In genomic region chr17:21127508-21128077, GRCh38 we compare ENCODE assay signal across 8 cellular contexts. TPM values are rescaled to one million over a fixed set of nuclear protein-coding genes. Genes with fewer than 3 reads are reported as not detected.
DNase-seq lines count a peak whose midpoint lies in the region; ATAC-seq and TF ChIP-seq lines count a peak whose summit lies in the region.

No MANE protein-coding gene starts in this region.

- TF ChIP-seq CTCF in VCaP (conservative IDR thresholded peaks at IDR 0.05) (no peak), foreskin keratinocyte (conservative IDR thresholded peaks at IDR 0.05) (no peak)

- no peak for ATAC-seq in foreskin keratinocyte
- ATAC-seq in GM21526 (IDR thresholded peaks at IDR 0.05; ENCODE audit: low FRiP score, unreplicated experiment) = no peak

- H3K4me3 ChIP-seq in HAP-1 (peak overlapping the region; percentile 65), skeletal muscle satellite cell (ENCODE audit: low read length) (peak overlapping the region; percentile 84)

- no peaks in the 10 kb centered on the region for H3K9me3 ChIP-seq in HAP-1
- no peaks in the 10 kb centered on the region for H3K9me3 ChIP-seq in skeletal muscle satellite cell (replicated peaks; ENCODE audit: low read length)

- in situ Hi-C loops in HAP-1 (cut with MboI; ENCODE audit: low sequenced_read_pairs) = no loop called here

- DNase-seq in HAP-1 (ENCODE audit: low spot score in 2 of 2) = no peak
- DNase-seq in foreskin keratinocyte = no peak
- DNase-seq in GM03348 (ENCODE audit: low spot score) = no peak
- no peak for DNase-seq in stimulated activated CD4-positive, alpha-beta T cell treated with anti-CD3 and anti-CD28 coated beads, Interleukin-1b, Interleukin-23, amount 100 ng/mL, for 48 hours
- no peak for DNase-seq in activated gamma-delta T cell treated with Interleukin-2 at 50 U/mL for 16 hours

- H3K4me1 ChIP-seq in HAP-1 = peaks cover 17% of the 10 kb centered on the region
- peaks cover 3% of the 10 kb centered on the region for H3K4me1 ChIP-seq in foreskin keratinocyte
- H3K4me1 ChIP-seq in skeletal muscle satellite cell (ENCODE audit: control insufficient read depth, insufficient read depth, low read length) = peaks cover 12% of the 10 kb centered on the region

- H3K27me3 ChIP-seq in HAP-1 (ENCODE audit: low read depth) (no peaks in the 10 kb centered on the region), foreskin keratinocyte (no peaks in the 10 kb centered on the region), skeletal muscle satellite cell (ENCODE audit: control insufficient read depth, insufficient read depth, low read length) (no peaks in the 10 kb centered on the region)

- peak overlapping the region; percentile 85 for H3K9ac ChIP-seq in skeletal muscle satellite cell (ENCODE audit: low read depth, low read length)

- H3K27ac ChIP-seq in VCaP (peak overlapping the region; percentile 93), foreskin keratinocyte (peak overlapping the region; percentile 56)

- H3K36me3 ChIP-seq in HAP-1 (replicated peaks) = no peaks in the 10 kb centered on the region
- H3K36me3 ChIP-seq in skeletal muscle satellite cell (ENCODE audit: insufficient read depth, low read length) = no peaks in the 10 kb centered on the region

- peak overlapping the region; percentile 86 for H3K4me2 ChIP-seq in skeletal muscle satellite cell (ENCODE audit: low read length)

RNA-seq across cellular contexts. Expression of gene DHRS7B, which starts 0.8 kb away (rescaled TPM):
- total RNA-seq in foreskin keratinocyte = 34.5 and 35.9 TPM in 2 replicates
- polyA plus RNA-seq in foreskin keratinocyte = 35.9 and 37.4 TPM in 2 replicates
- 17.2 and 21.2 TPM in 2 replicates for total RNA-seq in skeletal muscle satellite cell (2012; rRNA removed)
